In genomic region chr15:41417418-41417811, GRCh38 we compare ENCODE assay signal across 8 cellular contexts. TPM values are rescaled to one million over a fixed set of nuclear protein-coding genes. Genes with fewer than 3 reads are reported as not detected.
DNase-seq lines count a peak whose midpoint lies in the region; ATAC-seq and TF ChIP-seq lines count a peak whose summit lies in the region.

No MANE protein-coding gene starts in this region.

- H3K36me3 ChIP-seq in IMR-90 (ENCODE audit: control insufficient read depth, insufficient read depth, low read length) (no peaks in the 10 kb centered on the region), iPS DF 6.9 (ENCODE audit: control insufficient read depth, insufficient read depth, low read length) (no peaks in the 10 kb centered on the region)

- peak overlapping the region; percentile 56 for H3K4ac ChIP-seq in IMR-90 (ENCODE audit: low read depth, low read length)

- H3K27me3 Mint-ChIP-seq in activated naive CD8-positive, alpha-beta T cell treated with anti-CD3 and anti-CD28 coated beads, Interleukin-2, amount 10 ng/mL, durations not matched to agents 7 days and 5 days, result no peaks in the 10 kb centered on the region

- POLR2A ChIA-PET in GM10248 (lab: Yijun Ruan, JAX) (no interaction called here), IMR-90 (lab: Charles Lee; ENCODE audit: unreplicated experiment) (no interaction called here)
- POLR2A ChIA-PET in activated naive CD8-positive, alpha-beta T cell treated with anti-CD3 and anti-CD28 coated beads, Interleukin-2, amount 10 ng/mL, durations not matched to agents 7 days and 5 days (lab: Charles Lee), result interaction anchor here (0.6 to 1.4 kb wide), 2 partner anchors 11 to 85 kb away, joined by 3 read pairs; partner anchors contain the start of genes NUSAP1 and OIP5

- H3K56ac ChIP-seq in IMR-90 (ENCODE audit: extremely low read depth, insufficient read depth, low read length), result peak overlapping the region; percentile 82

- H3K4me2 ChIP-seq in IMR-90 (ENCODE audit: low read depth, low read length), result peak overlapping the region; percentile 92

- 0 out of 2 replicates have a peak, but pooled peaks cover 5% of the 10 kb centered on the region for H3K4me1 ChIP-seq in IMR-90 (ENCODE audit: control insufficient read depth, insufficient read depth, low read length)
- 0 out of 2 replicates have a peak, but pooled peaks cover 1% of the 10 kb centered on the region for H3K4me1 ChIP-seq in iPS DF 6.9 (ENCODE audit: control insufficient read depth, insufficient read depth, low read length)

- CTCF ChIA-PET in GM10248 (lab: Yijun Ruan, JAX) (no interaction called here), IMR-90 (lab: Yijun Ruan, JAX) (interaction anchor here (1.5 kb wide), 1 partner anchor 12 kb away, joined by 3 read pairs; no protein-coding TSS in a partner anchor)

- peaks cover 48% of the 10 kb centered on the region for H4K20me1 ChIP-seq in IMR-90 (ENCODE audit: insufficient read depth, low read length)

- peak overlapping the region; percentile 88 for H3K14ac ChIP-seq in IMR-90 (replicated peaks; ENCODE audit: low read depth, low read length)

- H2BK5ac ChIP-seq in IMR-90 (ENCODE audit: low read depth, low read length, poor library complexity, severe bottlenecking), result peak overlapping the region; percentile 50

- H3K23ac ChIP-seq in IMR-90 (ENCODE audit: low read depth, low read length), result peak overlapping the region; percentile 92

- 0 out of 2 replicates have a peak overlapping the region, but pooled peaks have one; percentile 1 for H3K18ac ChIP-seq in IMR-90 (ENCODE audit: low read depth, low read length)

- peak; percentile 59 for DNase-seq in GM10248 (ENCODE audit: extremely low spot score)
- peak; percentile 20 for DNase-seq in IMR-90
- DNase-seq in activated naive CD8-positive, alpha-beta T cell treated with anti-CD3 and anti-CD28 coated beads, Interleukin-2, amount 10 ng/mL, durations not matched to agents 7 days and 5 days, result no peak
- DNase-seq in iPS DF 6.9 (ENCODE audit: low read depth, low spot score), result no peak
- no peak for DNase-seq in DMS153 (lab: John Stamatoyannopoulos, UW)
- no peak for DNase-seq in mucosa of gallbladder (ENCODE audit: low spot score)

- no peak overlapping the region for H2BK15ac ChIP-seq in IMR-90 (ENCODE audit: low read depth, low read length)

- dilution Hi-C loops in IMR-90 (cut with HindIII; ENCODE audit: low sequenced_read_pairs, unreplicated experiment), result no loop called here

- peak overlapping the region; percentile 84 for H3K27ac ChIP-seq in IMR-90 (ENCODE audit: insufficient read depth, low read length)
- H3K27ac ChIP-seq in iPS DF 6.9 (ENCODE audit: low read length), result no peak overlapping the region
- peak overlapping the region; percentile 48 to 96 (median 90) for H3K27ac ChIP-seq in skin epidermis

- H3K79me1 ChIP-seq in IMR-90 (ENCODE audit: low read depth in 1 of 2, low read length in 2 of 2), result peaks cover 19 to 45% of the 10 kb centered on the region in 2 experiments

- intact Hi-C loops in IMR-90 (cut with micrococcal nuclease), result loop anchor here (10.0 kb wide), 1 partner anchor 183 kb away; the partner anchor contains the start of genes CHP1 and EXD1

- TF ChIP-seq CTCF in GM10248 (IDR thresholded peaks at IDR 0.05; ENCODE audit: control extremely low read depth, extremely low read depth, low read depth, missing control alignments), result no peak
- no peak for TF ChIP-seq CTCF in IMR-90 (conservative IDR thresholded peaks at IDR 0.05; ENCODE audit: low read depth, low read length)

- H3K9me1 ChIP-seq in IMR-90 (ENCODE audit: insufficient read depth, low read length), result peaks cover 10% of the 10 kb centered on the region

- in situ Hi-C loops in IMR-90 (cut with MboI; ENCODE audit: low sequenced_read_pairs), result no loop called here

- H2AFZ ChIP-seq in IMR-90 (replicated peaks; ENCODE audit: low read length, poor library complexity), result peak overlapping the region; percentile 98

- H2AK9ac ChIP-seq in IMR-90 (replicated peaks; ENCODE audit: low read depth, low read length, poor library complexity), result peak overlapping the region; percentile 96

- no peak for TF ChIP-seq POLR2A in IMR-90 (IDR thresholded peaks at IDR 0.05; ENCODE audit: low read depth, low read length)

- peaks cover 20% of the 10 kb centered on the region for H3K4me1 Mint-ChIP-seq in activated naive CD8-positive, alpha-beta T cell treated with anti-CD3 and anti-CD28 coated beads, Interleukin-2, amount 10 ng/mL, durations not matched to agents 7 days and 5 days

- H3K9me3 Mint-ChIP-seq in activated naive CD8-positive, alpha-beta T cell treated with anti-CD3 and anti-CD28 coated beads, Interleukin-2, amount 10 ng/mL, durations not matched to agents 7 days and 5 days, result no peaks in the 10 kb centered on the region

- no peak overlapping the region for H4K91ac ChIP-seq in IMR-90 (ENCODE audit: insufficient read depth, low read depth, low read length)

- H3K9ac ChIP-seq in IMR-90 (ENCODE audit: low read depth, low read length), result peak overlapping the region; percentile 93

- no peak for TF ChIP-seq RAD21 in IMR-90 (IDR thresholded peaks at IDR 0.05; ENCODE audit: low read length)

- H3K36me3 Mint-ChIP-seq in activated naive CD8-positive, alpha-beta T cell treated with anti-CD3 and anti-CD28 coated beads, Interleukin-2, amount 10 ng/mL, durations not matched to agents 7 days and 5 days, result peaks cover 5% of the 10 kb centered on the region

- H3K4me3 ChIP-seq in IMR-90 (ENCODE audit: insufficient read depth, low read depth, low read length), result peak overlapping the region; percentile 91
- peak overlapping the region; percentile 96 for H3K4me3 ChIP-seq in iPS DF 6.9 (ENCODE audit: low read length)
- H3K4me3 ChIP-seq in skin epidermis, result peak overlapping the region; percentile 51 to 99 (median 90)

- no TSS peak for BruUV-seq in IMR-90 (replicated peaks; lab: Mats Ljungman, UMichigan)

- H4K5ac ChIP-seq in IMR-90 (ENCODE audit: low read depth, low read length), result peak overlapping the region; percentile 24

- no peaks in the 10 kb centered on the region for H3K9me3 ChIP-seq in IMR-90 (ENCODE audit: control insufficient read depth, insufficient read depth, low read length)
- no peaks in the 10 kb centered on the region for H3K9me3 ChIP-seq in iPS DF 6.9 (ENCODE audit: control insufficient read depth, insufficient read depth, low read length)

- H4K8ac ChIP-seq in IMR-90 (ENCODE audit: low read depth in 2 of 2, low read length in 2 of 2), result peak overlapping the region in 1 of 2 experiments; percentile 63; a peak in 2 of 4 replicates

- no peak overlapping the region for H2BK20ac ChIP-seq in IMR-90 (ENCODE audit: low read depth, low read length)

- H2BK120ac ChIP-seq in IMR-90 (ENCODE audit: low read depth, low read length), result no peak overlapping the region

- ATAC-seq in GM21737 (IDR thresholded peaks at IDR 0.05; ENCODE audit: unreplicated experiment) (peak; percentile 42), IMR-90 (ENCODE audit: low read depth) (peak; percentile 52)
- ATAC-seq in activated naive CD8-positive, alpha-beta T cell treated with anti-CD3 and anti-CD28 coated beads, Interleukin-2, amount 10 ng/mL, durations not matched to agents 7 days and 5 days (ENCODE audit: low read depth), result peak; percentile 42

- H3K27me3 ChIP-seq in IMR-90 (ENCODE audit: control insufficient read depth, insufficient read depth, low read length), result no peaks in the 10 kb centered on the region
- no peaks in the 10 kb centered on the region for H3K27me3 ChIP-seq in iPS DF 6.9 (ENCODE audit: control insufficient read depth, insufficient read depth, low read length)

- peak overlapping the region; percentile 69; the same call in 1 of the 2 replicates for H2AK5ac ChIP-seq in IMR-90 (ENCODE audit: low read depth, low read length)

- H3K4me3 Mint-ChIP-seq in activated naive CD8-positive, alpha-beta T cell treated with anti-CD3 and anti-CD28 coated beads, Interleukin-2, amount 10 ng/mL, durations not matched to agents 7 days and 5 days, result peak overlapping the region; percentile 85

- H3K27ac Mint-ChIP-seq in activated naive CD8-positive, alpha-beta T cell treated with anti-CD3 and anti-CD28 coated beads, Interleukin-2, amount 10 ng/mL, durations not matched to agents 7 days and 5 days, result peak overlapping the region; percentile 93

- 0% methylated on average over 22 of the region's 32 CpGs; no CpG with 5 or more reads in 1 of the 2 experiments for WGBS in IMR-90 (ENCODE audit: extremely low coverage in 2 of 2, insufficient read length in 1 of 2), 2 experiments
- no CpG with 5 or more reads among the region's 32 CpGs for WGBS in iPS DF 6.9 (ENCODE audit: insufficient coverage, insufficient read length)

TF ChIP-seq in IMR-90, 13 proteins besides CTCF, POLR2A, EP300 and RAD21 (continues in another document):
- TF ChIP-seq MAFK (IDR thresholded peaks at IDR 0.05; ENCODE audit: low read depth, low read length), result no peak
- no peak for TF ChIP-seq NFE2L2 (IDR thresholded peaks at IDR 0.05; ENCODE audit: low read depth, low read length)
- no peak for TF ChIP-seq MXI1 (IDR thresholded peaks at IDR 0.05; ENCODE audit: borderline replicate concordance, low read depth, low read length)
- no peak for TF ChIP-seq USF2 (IDR thresholded peaks at IDR 0.05; ENCODE audit: low read depth, low read length)
- no peak for TF ChIP-seq MAZ (IDR thresholded peaks at IDR 0.05; ENCODE audit: borderline replicate concordance, low read depth, low read length)
- TF ChIP-seq CHD1 (IDR thresholded peaks at IDR 0.05; ENCODE audit: low read depth, low read length), result no peak

RNA-seq across cellular contexts. Expression of gene RTF1, which starts 0.5 kb away (rescaled TPM):
- total RNA-seq in IMR-90 (2012; rRNA removed), result 15.1 and 17.8 TPM in 2 replicates
- 21.7 and 24.3 TPM in 2 replicates for polyA plus RNA-seq in IMR-90 (2012; rRNA removed)
- polyA plus RNA-seq in IMR-90 (2012; cell fraction: cytosol; rRNA removed), result 10.7 and 17.1 TPM in 2 replicates
- 6.5 and 32.5 TPM in 2 replicates for polyA plus RNA-seq in IMR-90 (2012; cell fraction: nucleus; rRNA removed; ENCODE audit: low replicate concordance)
- 10 to 100 TPM; 38.1 to 39.2 TPM for total RNA-seq in activated naive CD8-positive, alpha-beta T cell treated with anti-CD3 and anti-CD28 coated beads, Interleukin-2, amount 10 ng/mL, durations not matched to agents 7 days and 5 days
- total RNA-seq in mucosa of gallbladder, result 32.1 TPM

RNA-seq across cellular contexts. Expression of gene NDUFAF1, which starts 15.1 kb away (rescaled TPM):
- 16.8 and 28.3 TPM in 2 replicates for total RNA-seq in IMR-90 (2012; rRNA removed)
- polyA plus RNA-seq in IMR-90 (2012; rRNA removed), result 13.4 and 14.6 TPM in 2 replicates
- 4.9 and 6.7 TPM in 2 replicates for polyA plus RNA-seq in IMR-90 (2012; cell fraction: cytosol; rRNA removed)
- 1.6 and 8.6 TPM in 2 replicates for polyA plus RNA-seq in IMR-90 (2012; cell fraction: nucleus; rRNA removed; ENCODE audit: low replicate concordance)
- total RNA-seq in activated naive CD8-positive, alpha-beta T cell treated with anti-CD3 and anti-CD28 coated beads, Interleukin-2, amount 10 ng/mL, durations not matched to agents 7 days and 5 days, result 10 to 100 TPM; 10.5 to 11.8 TPM
- total RNA-seq in mucosa of gallbladder, result 18.7 TPM

Comparison
In these comparisons a context has a peak if more than half of its experiments do, and no peak if none do; other contexts are left out.
1. DNase-seq: peak in GM10248 (single experiment) and IMR-90 (single experiment); none in activated naive CD8-positive, alpha-beta T cell treated with anti-CD3 and anti-CD28 coated beads, Interleukin-2, amount 10 ng/mL, durations not matched to agents 7 days and 5 days (single experiment), iPS DF 6.9 (single experiment), DMS153 (single experiment) and mucosa of gallbladder (single experiment).
2. Peak in every context shown above with its lines, with median percentiles within 50 percentile points of each other: ATAC-seq and H3K4me3 ChIP-seq.